In genomic region chr5:171495122-171495700, GRCh38 we compare ENCODE assay signal across 12 cellular contexts.
DNase-seq lines count a peak whose midpoint lies in the region; ATAC-seq, FAIRE-seq and TF ChIP-seq lines count a peak whose summit lies in the region.
"Had no signal": no experiment of that assay in that cellular context is flagged by ENCODE, and none has a peak within 500 bp of the region (broad histone marks: within the 10 kb centered on the region; RNA-seq: fewer than 3 reads in every experiment).

No MANE protein-coding gene starts in this region.

- H3K36me3 ChIP-seq in ascending aorta (no peaks in the 10 kb centered on the region), keratinocyte (ENCODE audit: control insufficient read depth in 2 of 2, extremely low read depth in 1 of 2, insufficient read depth in 2 of 2, low read length in 2 of 2) (no peaks in the 10 kb centered on the region)

- no peak overlapping the region for H2BK20ac ChIP-seq in H9 (ENCODE audit: low read depth, low read length, poor library complexity, severe bottlenecking)

- no peak for ATAC-seq in GM18505 (IDR thresholded peaks at IDR 0.05; ENCODE audit: unreplicated experiment)

- H2BK15ac ChIP-seq in H9 (ENCODE audit: low read depth, low read length), result no peak overlapping the region

- DNase-seq in H9, result no peak
- DNase-seq in ascending aorta (ENCODE audit: low spot score in 2 of 2), result no peak
- no peak for DNase-seq in keratinocyte (ENCODE audit: low read depth, low spot score)
- DNase-seq in putamen (ENCODE audit: low spot score), result no peak
- no peak for DNase-seq in NCI-H2171 treated with DMSO at 0.1 percent for 48 hours (lab: John Stamatoyannopoulos, UW)
- DNase-seq in hepatic stellate cell (ENCODE audit: low spot score), result no peak
- DNase-seq: activated gamma-delta T cell treated with Interleukin-2 at 50 U/mL for 16 hours, NCI-H526 treated with DMSO at 0.1 percent for 48 hours had no signal

- no peak overlapping the region for H2BK120ac ChIP-seq in H9 (ENCODE audit: low read depth, low read length, poor library complexity, severe bottlenecking)

- intact Hi-C loops in ascending aorta (cut with DNase I), result loop anchor here (2.0 kb wide), 1 partner anchor 44 kb away; no protein-coding TSS in a partner anchor

- H3K27ac ChIP-seq in H9 (ENCODE audit: insufficient read length, low read depth, low read length) (no peak overlapping the region), ascending aorta (peak overlapping the region; percentile 85 to 88), keratinocyte (ENCODE audit: control insufficient read depth, insufficient read depth, low read length) (no peak overlapping the region), skin epidermis (peak overlapping the region in 11 of 21 experiments; percentile 2 to 71 (median 39))
- H3K27ac ChIP-seq: epithelial cell of prostate had no signal

- no peak overlapping the region for H2AK5ac ChIP-seq in H9 (ENCODE audit: insufficient read length, low read length)

- H3K4me2 ChIP-seq in H9 (ENCODE audit: insufficient read depth, insufficient read length, low read length) (no peak overlapping the region), keratinocyte (ENCODE audit: control insufficient read depth, extremely low read depth, insufficient read depth, low read depth, low read length) (peak overlapping the region; percentile 51)

- H3K79me2 ChIP-seq in H9 (ENCODE audit: insufficient read depth, low read length) (no peaks in the 10 kb centered on the region), keratinocyte (ENCODE audit: control insufficient read depth, insufficient read depth, low read length) (no peaks in the 10 kb centered on the region)

- no peaks in the 10 kb centered on the region for H3K9me1 ChIP-seq in keratinocyte (ENCODE audit: control insufficient read depth, extremely low read depth, insufficient read depth, low read length)

- FAIRE-seq in keratinocyte (lab: Jason Lieb, UNC), result no peak

- H3K27ac Mint-ChIP-seq in H9, result peak overlapping the region; percentile 89 to 94 (median 89); a peak in 4 of 7 replicates

- H2AFZ ChIP-seq in H9 (ENCODE audit: low read length) (no peak overlapping the region), keratinocyte (ENCODE audit: control insufficient read depth, low read length) (no peak overlapping the region)

- H3K56ac ChIP-seq in H9 (ENCODE audit: insufficient read length, low read depth, low read length), result no peak overlapping the region

- no peak overlapping the region for H2BK12ac ChIP-seq in H9 (ENCODE audit: insufficient read length, low read depth, low read length)

- no peak overlapping the region for H3K4ac ChIP-seq in H9 (ENCODE audit: low read depth, low read length)

- no peaks in the 10 kb centered on the region for H3K79me1 ChIP-seq in H9 (ENCODE audit: insufficient read depth, low read depth, low read length, poor library complexity, severe bottlenecking)

- H3K4me1 ChIP-seq in H9 (ENCODE audit: insufficient read depth, low read length) (peaks cover 4% of the 10 kb centered on the region; the same call in 1 of the 2 replicates), ascending aorta (peaks cover 7 to 30% of the 10 kb centered on the region in 2 donors), keratinocyte (ENCODE audit: control insufficient read depth, extremely low read depth, insufficient read depth, low read length) (peaks cover 11% of the 10 kb centered on the region)

- TF ChIP-seq POLR2A in GM18505 (IDR thresholded peaks at IDR 0.05; ENCODE audit: borderline replicate concordance, extremely low read depth, insufficient read depth, insufficient read length), result no peak

- H4K20me1 ChIP-seq in H9 (ENCODE audit: control insufficient read depth, insufficient read depth, insufficient read length), result no peaks in the 10 kb centered on the region
- no peaks in the 10 kb centered on the region for H4K20me1 ChIP-seq in keratinocyte (ENCODE audit: control insufficient read depth, extremely low read depth, insufficient read depth, low read length)

- H3K9me3 Mint-ChIP-seq in H9, result no peaks in the 10 kb centered on the region

- H3K18ac ChIP-seq in H9 (ENCODE audit: insufficient read length, low read depth, low read length), result no peak overlapping the region

- H3K4me3 ChIP-seq in ascending aorta, result peak overlapping the region in 1 of 2 donors; percentile 37
- no peak overlapping the region for H3K4me3 ChIP-seq in keratinocyte (ENCODE audit: control insufficient read depth in 2 of 3, extremely low read depth in 1 of 3, insufficient read depth in 2 of 3, low read depth in 1 of 3, low read length in 3 of 3)
- no peak overlapping the region for H3K4me3 ChIP-seq in skin epidermis
- H3K4me3 ChIP-seq: mucosa of descending colon had no signal

- H3K27me3 Mint-ChIP-seq in H9 (ENCODE audit: low read depth), result peaks cover 2% of the 10 kb centered on the region; the same call in 1 of the 2 replicates

- no peak overlapping the region for H4K5ac ChIP-seq in H9 (ENCODE audit: insufficient read length, low read depth, low read length)

- H3K4me3 Mint-ChIP-seq in H9, result no peak overlapping the region

- no peak overlapping the region for H4K8ac ChIP-seq in H9 (replicated peaks; ENCODE audit: insufficient read length, low read depth, low read length)

- H3K23ac ChIP-seq in H9 (ENCODE audit: insufficient read length, low read depth, low read length), result no peak overlapping the region

- no peak overlapping the region for H4K91ac ChIP-seq in H9 (ENCODE audit: insufficient read length, low read depth, low read length)

- dilution Hi-C loops in keratinocyte (cut with MboI; ENCODE audit: extremely low pct_ligation_motif_present, low sequenced_read_pairs), result no loop called here

- no CpG with 5 or more reads among the region's 5 CpGs for WGBS in H9 (ENCODE audit: extremely low coverage, insufficient read length, low lambda C conversion rate)

- TF ChIP-seq CTCF in H9 (conservative IDR thresholded peaks at IDR 0.05), result no peak
- TF ChIP-seq CTCF in ascending aorta (IDR thresholded peaks at IDR 0.05), result no peak
- no peak for TF ChIP-seq CTCF in keratinocyte (optimal IDR thresholded peaks at IDR 0.05 in 1 of 3, IDR thresholded peaks at IDR 0.05 in 1 of 3, conservative IDR thresholded peaks at IDR 0.05 in 1 of 3; ENCODE audit: extremely low read depth in 1 of 3, insufficient read depth in 2 of 3, low read length in 3 of 3)

- H3K9me3 ChIP-seq in H9 (ENCODE audit: control insufficient read depth, low read depth, low read length), result no peaks in the 10 kb centered on the region
- no peaks in the 10 kb centered on the region for H3K9me3 ChIP-seq in ascending aorta
- H3K9me3 ChIP-seq in keratinocyte (ENCODE audit: control insufficient read depth, low read depth, low read length), result no peaks in the 10 kb centered on the region
- H3K9me3 ChIP-seq: mucosa of descending colon had no signal

- H3K23me2 ChIP-seq in H9 (ENCODE audit: insufficient read length, low read depth, low read length, poor library complexity, severe bottlenecking), result no peaks in the 10 kb centered on the region

- no peaks in the 10 kb centered on the region for H3K36me3 Mint-ChIP-seq in H9 (ENCODE audit: insufficient read depth in 1 of 3, low read depth in 3 of 3)

- H3K4me1 Mint-ChIP-seq in H9, result peaks cover 15 to 26% of the 10 kb centered on the region in 2 experiments

- H3K14ac ChIP-seq in H9 (ENCODE audit: insufficient read depth, low read length), result no peak overlapping the region

- no peak overlapping the region for H2BK5ac ChIP-seq in H9 (ENCODE audit: insufficient read length, low read length)

- no peaks in the 10 kb centered on the region for H3K27me3 ChIP-seq in H9 (ENCODE audit: insufficient read depth, low read length)
- H3K27me3 ChIP-seq in ascending aorta, result no peaks in the 10 kb centered on the region
- no peaks in the 10 kb centered on the region for H3K27me3 ChIP-seq in keratinocyte (ENCODE audit: control insufficient read depth, extremely low read depth, insufficient read depth, low read length)

- H3K9ac ChIP-seq in H9 (ENCODE audit: extremely low read depth, insufficient read length, low read length) (no peak overlapping the region), keratinocyte (ENCODE audit: control insufficient read depth, extremely low read depth, insufficient read depth, low read length) (no peak overlapping the region)

- no peak overlapping the region for H3T11ph ChIP-seq in H9 (ENCODE audit: low read length)

Comparison
In these comparisons a context has a peak if more than half of its experiments do, and no peak if none do; other contexts are left out.
1. H3K27ac ChIP-seq: peak in ascending aorta (2 of 2) and skin epidermis (11 of 21); none in H9 (single experiment) and keratinocyte (single experiment).